In the genomic region with DNA sequence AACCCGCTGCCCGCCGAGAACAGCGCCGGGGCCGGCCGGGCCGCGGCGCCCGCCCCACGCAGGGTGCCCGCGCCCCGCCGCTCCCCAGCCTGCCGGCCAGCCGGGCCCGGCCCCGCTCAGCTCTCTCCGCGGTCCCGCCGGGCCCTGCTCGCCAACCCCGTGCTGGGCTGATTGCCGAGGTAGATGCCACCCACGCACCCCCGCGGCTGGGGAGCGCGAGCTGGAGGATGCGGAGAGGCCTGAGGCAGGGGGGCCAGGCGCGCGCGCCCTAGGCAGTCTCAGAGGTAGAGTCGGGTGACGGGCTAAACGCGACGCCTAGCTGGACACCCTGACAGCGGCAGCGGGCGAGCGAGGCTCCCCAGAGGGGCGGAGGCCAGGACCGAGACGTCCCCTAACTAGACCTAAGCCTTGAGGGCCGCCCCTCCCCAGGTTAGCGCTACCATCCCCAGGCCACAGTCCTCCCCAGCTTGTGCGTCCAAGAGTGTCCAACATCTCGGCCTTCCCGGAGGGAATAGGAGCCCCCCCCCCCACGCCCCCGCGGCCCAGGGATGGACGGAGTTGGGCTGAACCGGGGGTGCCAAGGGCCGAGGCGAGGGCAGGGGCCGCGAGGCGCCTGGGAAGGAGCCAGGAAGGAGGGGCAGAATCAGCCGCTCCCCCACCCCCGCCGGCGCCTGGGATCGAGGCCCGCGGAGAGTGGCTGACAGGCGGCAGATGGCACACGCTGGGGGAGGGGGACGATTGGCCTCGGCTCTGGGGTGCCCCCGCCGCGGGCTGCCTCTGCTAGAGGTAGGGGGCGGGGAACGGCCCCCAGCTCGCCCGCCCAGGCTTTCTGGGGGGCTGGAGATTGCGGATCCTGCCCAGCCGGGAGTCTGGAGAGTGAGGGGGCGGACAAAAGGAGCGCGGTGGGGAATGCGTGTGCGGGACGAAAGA, we compare ENCODE assay signal across 8 cellular contexts. TPM values are rescaled to one million over a fixed set of nuclear protein-coding genes. Genes with fewer than 3 reads are reported as not detected.
DNase-seq lines count a peak whose midpoint lies in the region; ATAC-seq and TF ChIP-seq lines count a peak whose summit lies in the region.

No MANE protein-coding gene starts in this region.

- H3K27me3 ChIP-seq in H7 (ENCODE audit: control insufficient read depth, insufficient read depth, low read length), result peaks cover 22% of the 10 kb centered on the region
- peaks cover 3% of the 10 kb centered on the region for H3K27me3 ChIP-seq in neuron (ENCODE audit: insufficient read depth, low read length)
- no peaks in the 10 kb centered on the region for H3K27me3 ChIP-seq in uterus

- ATAC-seq in HG03565 (IDR thresholded peaks at IDR 0.05; ENCODE audit: unreplicated experiment), result no peak

- H3K36me3 ChIP-seq in H7 (replicated peaks; ENCODE audit: control insufficient read depth, insufficient read depth, low read length), result no peaks in the 10 kb centered on the region
- H3K36me3 ChIP-seq in neuron (ENCODE audit: insufficient read depth, low read length), result no peaks in the 10 kb centered on the region
- no peaks in the 10 kb centered on the region for H3K36me3 ChIP-seq in uterus

- DNase-seq in H7 (peak; percentile 88), fibroblast of villous mesenchyme (ENCODE audit: low read depth) (no peak), uterus (peak; percentile 72 to 77), NCI-H446 treated with DMSO at 0.1 percent for 48 hours (lab: John Stamatoyannopoulos, UW) (no peak), HT-29 (ENCODE audit: low spot score) (no peak)
- peak; percentile 49 to 57 for DNase-seq in activated CD4-positive, alpha-beta T cell treated with anti-CD3 and anti-CD28 coated beads, Interleukin-2, amount 50 U/mL, for 48 hours

- intact Hi-C loops in uterus (cut with DNase I; ENCODE audit: low total_unique reads), result loop anchor here (10.0 kb wide), 1 partner anchor 364 kb away; no protein-coding TSS in a partner anchor

- TF ChIP-seq CTCF in fibroblast of villous mesenchyme (IDR thresholded peaks at IDR 0.05; ENCODE audit: insufficient read depth, low read depth, low read length) (no peak), uterus (IDR thresholded peaks at IDR 0.05) (peak in 1 of 4 experiments; percentile 17)

- peaks cover 27% of the 10 kb centered on the region for H3K4me1 ChIP-seq in neuron (ENCODE audit: insufficient read depth, low read length)
- H3K4me1 ChIP-seq in uterus, result peaks cover 0 to 17% of the 10 kb centered on the region in 2 donors

- H3K4me3 ChIP-seq in H7 (ENCODE audit: insufficient read depth, low read depth, low read length), result peak overlapping the region; percentile 71
- peak overlapping the region; percentile 34 for H3K4me3 ChIP-seq in fibroblast of villous mesenchyme (ENCODE audit: low read depth, low read length)
- H3K4me3 ChIP-seq in neuron (ENCODE audit: low read length), result peak overlapping the region; percentile 20
- H3K4me3 ChIP-seq in uterus, result peak overlapping the region; percentile 56 to 75

- H2AFZ ChIP-seq in neuron (ENCODE audit: low read depth, low read length), result no peak overlapping the region

- H3K9me3 ChIP-seq in neuron (ENCODE audit: low read length) (no peaks in the 10 kb centered on the region), uterus (no peaks in the 10 kb centered on the region)

- TF ChIP-seq POLR2A in uterus (IDR thresholded peaks at IDR 0.05), result peak in 1 of 2 donors; percentile 38

- peak overlapping the region; percentile 88 to 98 for H3K27ac ChIP-seq in uterus

RNA-seq across cellular contexts. Expression of a gene that starts 2.6 kb away (rescaled TPM):
- 42.9 and 43.6 TPM in 2 replicates for total RNA-seq in H7 (2014; rRNA removed; shearing (Covaris generic))
- 0.32 and 0.43 TPM in 2 replicates for total RNA-seq in fibroblast of villous mesenchyme
- 10 to 100 TPM in 3 of 4 donors, 1 to 10 TPM in 1; 7.1 to 33.5 (median 14.7) TPM for total RNA-seq in uterus
- not detected in 2 replicates for total RNA-seq in HT-29 (2014; rRNA removed; shearing (Covaris generic))

Comparison
In these comparisons a context has a peak if more than half of its experiments do, and no peak if none do; other contexts are left out.
1. DNase-seq: peak in H7 (single experiment), activated CD4-positive, alpha-beta T cell treated with anti-CD3 and anti-CD28 coated beads, Interleukin-2, amount 50 U/mL, for 48 hours (2 of 2) and uterus (2 of 2); none in fibroblast of villous mesenchyme (single experiment), NCI-H446 treated with DMSO at 0.1 percent for 48 hours (single experiment) and HT-29 (single experiment).
2. H3K4me3 ChIP-seq: peak in every context shown above with its lines; median percentile 71 in H7; 66 in uterus; 34 in fibroblast of villous mesenchyme; 20 in neuron.